8 cellular contexts compared by ENCODE assay signal in genomic region chr17:44324571-44325275, GRCh38. TPM values are rescaled to one million over a fixed set of nuclear protein-coding genes. Genes with fewer than 3 reads are reported as not detected.
DNase-seq lines count a peak whose midpoint lies in the region; ATAC-seq lines count a peak whose summit lies in the region.

TSS of gene SLC25A39 (minus strand) at chr17:44324823. CDS start at chr17:44323562, 1,261 bp downstream.

- peak within 1 kb of the TSS; percentile 95 for H3K9ac ChIP-seq in BLaER1

- no peaks in the 10 kb centered on the region for H3K9me3 ChIP-seq in BLaER1

- ATAC-seq in GM19324 (IDR thresholded peaks at IDR 0.05; ENCODE audit: low FRiP score, unreplicated experiment) (peak; percentile 77), HG03460 (IDR thresholded peaks at IDR 0.05; ENCODE audit: unreplicated experiment) (peak; percentile 48), left lobe of liver (peak; percentile 90)

- H3K4me2 ChIP-seq in BLaER1 = peak within 1 kb of the TSS; percentile 87

- peaks cover 47% of the 10 kb centered on the region for H3K4me1 ChIP-seq in BLaER1

- peaks cover 29% of the 10 kb centered on the region for H3K36me3 ChIP-seq in BLaER1

- peak within 1 kb of the TSS; percentile 99 for H3K4me3 ChIP-seq in BLaER1

- H3K27ac ChIP-seq in BLaER1 = peak within 1 kb of the TSS; percentile 93

- DNase-seq in NCI-H526 (lab: John Stamatoyannopoulos, UW) = peak; percentile 62 to 98
- peak; percentile 94 for DNase-seq in activated CD4-positive, alpha-beta T cell treated with anti-CD3 and anti-CD28 coated beads, Interleukin-2, amount 50 U/mL, for 1 hour
- DNase-seq in cortex of kidney (lab: John Stamatoyannopoulos, UW) = peak; percentile 70
- peak; percentile 97 for DNase-seq in left lobe of liver (ENCODE audit: low spot score)
- DNase-seq in stimulated activated CD4-positive, alpha-beta T cell treated with anti-CD3 and anti-CD28 coated beads, Interleukin-2, amount 100 ng/mL, for 4 hours (ENCODE audit: low read depth) = peak; percentile 93

- peaks cover 38% of the 10 kb centered on the region for H4K20me1 ChIP-seq in BLaER1

- no peaks in the 10 kb centered on the region for H3K27me3 ChIP-seq in BLaER1

RNA-seq across cellular contexts. Expression of gene SLC25A39, which starts in this region (rescaled TPM):
- 78.6 TPM for total RNA-seq in left lobe of liver

Comparison
In these comparisons a context has a peak if more than half of its experiments do, and no peak if none do; other contexts are left out.
1. Peak in every context shown above with its lines: DNase-seq, ATAC-seq, H3K4me3 ChIP-seq and H3K27ac ChIP-seq.